ENCODE assay signal across 29 cellular contexts in the genomic region with DNA sequence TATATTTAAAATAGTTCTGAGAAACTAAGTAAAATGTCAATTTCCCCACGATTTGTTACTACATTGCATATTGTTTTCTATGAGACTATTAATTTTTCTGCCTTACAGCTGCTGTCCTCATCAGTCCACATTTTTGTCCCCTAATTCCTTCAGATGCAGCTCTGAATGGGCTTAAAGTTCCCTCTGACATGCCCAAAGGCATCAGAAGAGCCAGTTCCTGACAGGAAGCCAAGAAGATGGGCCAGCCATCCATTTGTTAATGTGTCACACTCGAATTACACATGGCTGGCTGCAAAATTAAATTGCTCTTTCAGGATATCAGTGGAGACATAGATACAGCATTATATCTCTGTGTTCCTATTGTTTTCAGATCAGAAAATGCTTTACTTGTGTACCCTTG.
"Had no signal": no experiment of that assay in that cellular context is flagged by ENCODE, and none has a peak within 500 bp of the region (broad histone marks: within the 10 kb centered on the region; RNA-seq: fewer than 3 reads in every experiment).

No MANE protein-coding gene starts in this region.

- DNase-seq: activated CD4-positive, alpha-beta memory T cell treated with anti-CD3 and anti-CD28 coated beads for 36 hours; activated CD4-positive, alpha-beta T cell treated with anti-CD3 and anti-CD28 coated beads, Interleukin-2, amount 10 ng/mL, durations not matched to agents 24 days and 14 days; activated CD4-positive, CD25-positive, alpha-beta regulatory T cell treated with anti-CD3 and anti-CD28 coated beads, Interleukin-2, amount 50 U/mL, for 72 hours; activated CD8-positive, alpha-beta memory T cell treated with anti-CD3 and anti-CD28 coated beads, Interleukin-2, amount 50 U/mL, for 4 hours; activated gamma-delta T cell; activated naive CD4-positive, alpha-beta T cell treated with anti-CD3 and anti-CD28 coated beads, Interleukin-2, amount 10 ng/mL, durations not matched to agents 7 days and 5 days; activated naive CD8-positive, alpha-beta T cell treated with anti-CD3 and anti-CD28 coated beads, Interleukin-2, amount 10 ng/mL, durations not matched to agents 7 days and 5 days; activated T-cell treated with anti-CD3 and anti-CD28 coated beads, Interleukin-2, amount 50 U/mL, for 1 hour; esophagus squamous epithelium; glutamatergic neuron; kidney; left colon; mammary epithelial cell; midbrain; naive thymus-derived CD8-positive, alpha-beta T cell; nucleus accumbens; right cardiac atrium; stimulated activated CD4-positive, alpha-beta T cell treated with anti-CD3 and anti-CD28 coated beads, Interleukin-15, amount 100 ng/mL, for 24 hours; stimulated activated CD4-positive, alpha-beta T cell treated with anti-CD3 and anti-CD28 coated beads, Interleukin-2, amount 100 ng/mL, for 24 hours; stimulated activated naive B cell treated with anti-CD40 and anti-IgM and Interleukin-4, amounts not matched to agents 10 μg/mL and 1 μg/mL and 100 μg/mL, for 72 hours; stomach; T1000; thyroid gland; upper lobe of left lung had no signal

- H3K9me3 Mint-ChIP-seq: activated CD4-positive, alpha-beta T cell treated with anti-CD3 and anti-CD28 coated beads, Interleukin-2, amount 10 ng/mL, durations not matched to agents 24 days and 14 days had no signal

- H3K4me3 ChIP-seq: esophagus squamous epithelium, stomach, thyroid gland, upper lobe of left lung had no signal

- H3K4me1 ChIP-seq: esophagus squamous epithelium, parathyroid adenoma, stomach, thyroid gland, upper lobe of left lung had no signal

- H3K4me3 Mint-ChIP-seq: activated CD4-positive, alpha-beta memory T cell treated with anti-CD3 and anti-CD28 coated beads for 36 hours; activated CD4-positive, alpha-beta T cell treated with anti-CD3 and anti-CD28 coated beads, Interleukin-2, amount 10 ng/mL, durations not matched to agents 24 days and 14 days; activated naive CD4-positive, alpha-beta T cell treated with anti-CD3 and anti-CD28 coated beads, Interleukin-2, amount 10 ng/mL, durations not matched to agents 7 days and 5 days; activated naive CD8-positive, alpha-beta T cell treated with anti-CD3 and anti-CD28 coated beads, Interleukin-2, amount 10 ng/mL, durations not matched to agents 7 days and 5 days; dendritic cell treated with granulocyte-macrophage colony-stimulating factor and Interleukin-4, amounts not matched to agents 40 ng/mL and 50 ng/mL, for 4 days; naive thymus-derived CD8-positive, alpha-beta T cell; neural crest cell; stimulated activated naive B cell treated with anti-CD40 and anti-IgM and Interleukin-4, amounts not matched to agents 10 μg/mL and 1 μg/mL and 100 μg/mL, for 72 hours; T-helper 1 cell treated with Interleukin-12 subunit alpha and Interleukin-12 subunit beta and Interleukin-4 antibody, amounts not matched to agents 30 μg/mL and 1 μg/mL, for 36 hours had no signal

- H3K27ac ChIP-seq: epithelial cell of prostate, esophagus squamous epithelium, parathyroid adenoma, stomach, thyroid gland, upper lobe of left lung had no signal

- H3K36me3 ChIP-seq: esophagus squamous epithelium, stomach, thyroid gland, upper lobe of left lung had no signal

- H3K9me3 ChIP-seq: thyroid gland had no signal

- H3K27me3 Mint-ChIP-seq: activated CD4-positive, alpha-beta memory T cell treated with anti-CD3 and anti-CD28 coated beads for 36 hours; activated CD4-positive, alpha-beta T cell treated with anti-CD3 and anti-CD28 coated beads, Interleukin-2, amount 10 ng/mL, durations not matched to agents 24 days and 14 days; activated naive CD4-positive, alpha-beta T cell treated with anti-CD3 and anti-CD28 coated beads, Interleukin-2, amount 10 ng/mL, durations not matched to agents 7 days and 5 days; activated naive CD8-positive, alpha-beta T cell treated with anti-CD3 and anti-CD28 coated beads, Interleukin-2, amount 10 ng/mL, durations not matched to agents 7 days and 5 days; dendritic cell treated with granulocyte-macrophage colony-stimulating factor and Interleukin-4, amounts not matched to agents 40 ng/mL and 50 ng/mL, for 4 days; naive thymus-derived CD8-positive, alpha-beta T cell; stimulated activated naive B cell treated with anti-CD40 and anti-IgM and Interleukin-4, amounts not matched to agents 10 μg/mL and 1 μg/mL and 100 μg/mL, for 72 hours had no signal

- H3K4me1 Mint-ChIP-seq: activated CD4-positive, alpha-beta T cell treated with anti-CD3 and anti-CD28 coated beads, Interleukin-2, amount 10 ng/mL, durations not matched to agents 24 days and 14 days; activated naive CD4-positive, alpha-beta T cell treated with anti-CD3 and anti-CD28 coated beads, Interleukin-2, amount 10 ng/mL, durations not matched to agents 7 days and 5 days; activated naive CD8-positive, alpha-beta T cell treated with anti-CD3 and anti-CD28 coated beads, Interleukin-2, amount 10 ng/mL, durations not matched to agents 7 days and 5 days; naive thymus-derived CD8-positive, alpha-beta T cell; stimulated activated naive B cell treated with anti-CD40 and anti-IgM and Interleukin-4, amounts not matched to agents 10 μg/mL and 1 μg/mL and 100 μg/mL, for 72 hours had no signal

- H3K27ac Mint-ChIP-seq: activated CD4-positive, alpha-beta memory T cell treated with anti-CD3 and anti-CD28 coated beads for 36 hours; activated CD4-positive, alpha-beta T cell treated with anti-CD3 and anti-CD28 coated beads, Interleukin-2, amount 10 ng/mL, durations not matched to agents 24 days and 14 days; activated naive CD4-positive, alpha-beta T cell treated with anti-CD3 and anti-CD28 coated beads, Interleukin-2, amount 10 ng/mL, durations not matched to agents 7 days and 5 days; activated naive CD8-positive, alpha-beta T cell treated with anti-CD3 and anti-CD28 coated beads, Interleukin-2, amount 10 ng/mL, durations not matched to agents 7 days and 5 days; dendritic cell treated with granulocyte-macrophage colony-stimulating factor and Interleukin-4, amounts not matched to agents 40 ng/mL and 50 ng/mL, for 4 days; stimulated activated naive B cell treated with anti-CD40 and anti-IgM and Interleukin-4, amounts not matched to agents 10 μg/mL and 1 μg/mL and 100 μg/mL, for 72 hours; T-helper 1 cell treated with Interleukin-12 subunit alpha and Interleukin-12 subunit beta and Interleukin-4 antibody, amounts not matched to agents 30 μg/mL and 1 μg/mL, for 36 hours had no signal

- H3K27me3 ChIP-seq: esophagus squamous epithelium, stomach, thyroid gland, upper lobe of left lung had no signal

- H3K36me3 Mint-ChIP-seq: activated CD4-positive, alpha-beta memory T cell treated with anti-CD3 and anti-CD28 coated beads for 36 hours; activated naive CD4-positive, alpha-beta T cell treated with anti-CD3 and anti-CD28 coated beads, Interleukin-2, amount 10 ng/mL, durations not matched to agents 7 days and 5 days; activated naive CD8-positive, alpha-beta T cell treated with anti-CD3 and anti-CD28 coated beads, Interleukin-2, amount 10 ng/mL, durations not matched to agents 7 days and 5 days; naive thymus-derived CD8-positive, alpha-beta T cell; stimulated activated naive B cell treated with anti-CD40 and anti-IgM and Interleukin-4, amounts not matched to agents 10 μg/mL and 1 μg/mL and 100 μg/mL, for 72 hours had no signal
